In genomic region chr10:28087675-28088351, GRCh38 we compare ENCODE assay signal across 10 cellular contexts.
A peak's percentile ranks its signal among the peaks of the same experiment; 100 is the strongest.
DNase-seq lines count a peak whose midpoint lies in the region; ATAC-seq and TF ChIP-seq lines count a peak whose summit lies in the region.
"Had no signal": no experiment of that assay in that cellular context is flagged by ENCODE, and none has a peak within 500 bp of the region (broad histone marks: within the 10 kb centered on the region; RNA-seq: fewer than 3 reads in every experiment).

No MANE protein-coding gene starts in this region.

- no peak for TF ChIP-seq POLR2A in gastrocnemius medialis (IDR thresholded peaks at IDR 0.05)

- no peaks in the 10 kb centered on the region for H3K27me3 Mint-ChIP-seq in activated T-cell treated with anti-CD3 and anti-CD28 coated beads, Interleukin-2, amount 50 U/mL, for 4 hours (ENCODE audit: low read depth)
- H3K27me3 Mint-ChIP-seq in stimulated activated naive B cell treated with anti-CD40 and anti-IgM and Interleukin-4, amounts not matched to agents 10 μg/mL and 1 μg/mL and 100 μg/mL, for 72 hours, result no peaks in the 10 kb centered on the region

- H3K9me3 Mint-ChIP-seq in activated T-cell treated with anti-CD3 and anti-CD28 coated beads, Interleukin-2, amount 50 U/mL, for 4 hours, result peaks cover 5% of the 10 kb centered on the region
- H3K9me3 Mint-ChIP-seq in stimulated activated naive B cell treated with anti-CD40 and anti-IgM and Interleukin-4, amounts not matched to agents 10 μg/mL and 1 μg/mL and 100 μg/mL, for 72 hours, result peaks cover 6 to 8% of the 10 kb centered on the region in 2 donors

- H3K36me3 Mint-ChIP-seq in activated T-cell treated with anti-CD3 and anti-CD28 coated beads, Interleukin-2, amount 50 U/mL, for 4 hours (ENCODE audit: insufficient read depth), result peaks cover 52% of the 10 kb centered on the region
- peaks cover 8 to 17% of the 10 kb centered on the region in 2 donors for H3K36me3 Mint-ChIP-seq in stimulated activated naive B cell treated with anti-CD40 and anti-IgM and Interleukin-4, amounts not matched to agents 10 μg/mL and 1 μg/mL and 100 μg/mL, for 72 hours

- H3K27ac Mint-ChIP-seq in stimulated activated naive B cell treated with anti-CD40 and anti-IgM and Interleukin-4, amounts not matched to agents 10 μg/mL and 1 μg/mL and 100 μg/mL, for 72 hours, result peak overlapping the region; percentile 49

- intact Hi-C loops in gastrocnemius medialis (cut with DNase I; ENCODE audit: low total_unique reads), result no loop called here

- ATAC-seq in activated T-cell treated with anti-CD3 and anti-CD28 coated beads, Interleukin-2, amount 50 U/mL, for 4 hours, result peak; percentile 60 to 73
- no peak for ATAC-seq in stimulated activated naive B cell treated with anti-CD40 and anti-IgM and Interleukin-4, amounts not matched to agents 10 μg/mL and 1 μg/mL and 100 μg/mL, for 72 hours (replicated peaks)
- ATAC-seq in gastrocnemius medialis, result no peak

- no peaks in the 10 kb centered on the region for H3K4me1 ChIP-seq in gastrocnemius medialis
- H3K4me1 ChIP-seq: left ventricle myocardium inferior had no signal

- no peaks in the 10 kb centered on the region for H3K9me3 ChIP-seq in gastrocnemius medialis

- no peak overlapping the region for H3K4me3 ChIP-seq in gastrocnemius medialis
- H3K4me3 ChIP-seq: left ventricle myocardium inferior had no signal

- peaks cover 7% of the 10 kb centered on the region for H3K4me1 Mint-ChIP-seq in activated T-cell treated with anti-CD3 and anti-CD28 coated beads, Interleukin-2, amount 50 U/mL, for 4 hours (ENCODE audit: low read depth)
- H3K4me1 Mint-ChIP-seq in stimulated activated naive B cell treated with anti-CD40 and anti-IgM and Interleukin-4, amounts not matched to agents 10 μg/mL and 1 μg/mL and 100 μg/mL, for 72 hours, result no peaks in the 10 kb centered on the region

- H3K4me3 Mint-ChIP-seq in activated T-cell treated with anti-CD3 and anti-CD28 coated beads, Interleukin-2, amount 50 U/mL, for 4 hours, result no peak overlapping the region
- no peak overlapping the region for H3K4me3 Mint-ChIP-seq in stimulated activated naive B cell treated with anti-CD40 and anti-IgM and Interleukin-4, amounts not matched to agents 10 μg/mL and 1 μg/mL and 100 μg/mL, for 72 hours

- H3K36me3 ChIP-seq in gastrocnemius medialis, result no peaks in the 10 kb centered on the region

- H3K27ac ChIP-seq in gastrocnemius medialis, result no peak overlapping the region
- H3K27ac ChIP-seq: left ventricle myocardium inferior had no signal

- no peak for TF ChIP-seq CTCF in gastrocnemius medialis (IDR thresholded peaks at IDR 0.05 in 4 of 5, conservative IDR thresholded peaks at IDR 0.05 in 1 of 5)

- no peaks in the 10 kb centered on the region for H3K27me3 ChIP-seq in gastrocnemius medialis

- in situ Hi-C loops in gastrocnemius medialis (cut with MboI; ENCODE audit: low sequenced_read_pairs in 4 of 4), result no loop called here

- no peak for DNase-seq in activated T-cell treated with anti-CD3 and anti-CD28 coated beads, Interleukin-2, amount 50 U/mL, for 4 hours
- DNase-seq in activated T-cell treated with anti-CD3 and anti-CD28 coated beads, Interleukin-2, amount 50 U/mL, for 1 hour, result no peak
- DNase-seq in OCI-M1 (lab: John Stamatoyannopoulos, UW), result peak; percentile 62
- DNase-seq in dermis blood vessel endothelial cell, result peak; percentile 51
- no peak for DNase-seq in stimulated activated naive B cell treated with anti-CD40 and anti-IgM and Interleukin-4, amounts not matched to agents 10 μg/mL and 1 μg/mL and 100 μg/mL, for 72 hours
- DNase-seq in Kasumi-1 (lab: John Stamatoyannopoulos, UW), result no peak
- DNase-seq in gastrocnemius medialis, result no peak
- DNase-seq in GM19238 (ENCODE audit: insufficient read length, low spot score), result no peak
- DNase-seq: left ventricle myocardium inferior, NCI-H2029 treated with DMSO at 0.1 percent for 48 hours had no signal

Comparison
In these comparisons a context has a peak if more than half of its experiments do, and no peak if none do; other contexts are left out.
1. ATAC-seq: peak in activated T-cell treated with anti-CD3 and anti-CD28 coated beads, Interleukin-2, amount 50 U/mL, for 4 hours (2 of 2); none in stimulated activated naive B cell treated with anti-CD40 and anti-IgM and Interleukin-4, amounts not matched to agents 10 μg/mL and 1 μg/mL and 100 μg/mL, for 72 hours (0 of 2) and gastrocnemius medialis (0 of 2).
2. DNase-seq: peak in OCI-M1 (single experiment) and dermis blood vessel endothelial cell (single experiment); none in activated T-cell treated with anti-CD3 and anti-CD28 coated beads, Interleukin-2, amount 50 U/mL, for 4 hours (single experiment), activated T-cell treated with anti-CD3 and anti-CD28 coated beads, Interleukin-2, amount 50 U/mL, for 1 hour (single experiment), stimulated activated naive B cell treated with anti-CD40 and anti-IgM and Interleukin-4, amounts not matched to agents 10 μg/mL and 1 μg/mL and 100 μg/mL, for 72 hours (single experiment), Kasumi-1 (0 of 2), gastrocnemius medialis (0 of 2) and GM19238 (single experiment).